ENCODE assay signal across 20 cellular contexts in the genomic region with DNA sequence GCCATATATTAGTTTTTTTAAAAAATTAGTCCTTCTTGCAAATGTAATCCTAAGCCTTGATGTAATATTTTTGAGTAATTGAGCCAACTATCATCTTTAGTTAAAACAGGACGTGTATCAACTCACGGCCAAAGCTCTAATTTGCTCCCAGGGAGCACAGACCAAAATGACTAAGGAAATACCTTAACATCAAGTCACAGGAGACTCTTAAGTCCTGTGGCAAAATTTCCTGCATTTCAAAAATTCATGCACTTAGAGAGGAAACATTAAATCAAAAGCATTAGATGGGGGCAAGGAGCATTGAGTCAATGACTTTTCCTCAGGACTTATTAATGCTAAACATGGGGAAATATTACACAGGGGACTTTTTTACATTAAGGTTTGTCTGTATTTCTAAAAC. TPM values are rescaled to one million over a fixed set of nuclear protein-coding genes. Genes with fewer than 3 reads are reported as not detected.
A peak's percentile ranks its signal among the peaks of the same experiment; 100 is the strongest.
DNase-seq lines count a peak whose midpoint lies in the region; TF ChIP-seq lines count a peak whose summit lies in the region.
"Had no signal": no experiment of that assay in that cellular context is flagged by ENCODE, and none has a peak within 500 bp of the region (broad histone marks: within the 10 kb centered on the region; RNA-seq: fewer than 3 reads in every experiment).

No MANE protein-coding gene starts in this region.

- DNase-seq in GM03348 (ENCODE audit: low spot score) (peak; percentile 56), RWPE1 (ENCODE audit: low spot score) (peak; percentile 56), fibroblast of gingiva (ENCODE audit: low read depth) (peak; percentile 46), coronary artery (ENCODE audit: low spot score) (no peak), cortex of kidney (lab: John Stamatoyannopoulos, UW) (no peak), KG1 (lab: John Stamatoyannopoulos, UW) (no peak)
- DNase-seq in activated naive CD4-positive, alpha-beta T cell treated with Interleukin-2 at 50 U/mL for 16 hours: no peak
- DNase-seq: activated CD4-positive, alpha-beta T cell treated with anti-CD3 and anti-CD28 coated beads for 1 hour; activated CD8-positive, alpha-beta memory T cell treated with anti-CD3 and anti-CD28 coated beads, Interleukin-2, amount 50 U/mL, for 48 hours; CD8-positive, alpha-beta T cell; gastrocnemius medialis; immature natural killer cell; NCI-H510A; PC-9 had no signal

- H3K4me1 ChIP-seq in skeletal muscle satellite cell (ENCODE audit: control insufficient read depth, insufficient read depth, low read length): peaks cover 37% of the 10 kb centered on the region
- H3K4me1 ChIP-seq: gastrocnemius medialis had no signal

- TF ChIP-seq CTCF in RWPE1 (conservative IDR thresholded peaks at IDR 0.05; ENCODE audit: low read depth): no peak
- no peak for TF ChIP-seq CTCF in coronary artery (IDR thresholded peaks at IDR 0.05)

- no peaks in the 10 kb centered on the region for H3K9me3 ChIP-seq in skeletal muscle satellite cell (replicated peaks; ENCODE audit: low read length)
- H3K9me3 ChIP-seq: gastrocnemius medialis had no signal

- CTCF ChIA-PET in RWPE1 (lab: Yijun Ruan, JAX): no interaction called here

- H3K36me3 ChIP-seq in skeletal muscle satellite cell (ENCODE audit: insufficient read depth, low read length): no peaks in the 10 kb centered on the region
- H3K36me3 ChIP-seq: gastrocnemius medialis had no signal

- H3K4me2 ChIP-seq in skeletal muscle satellite cell (ENCODE audit: low read length): peak overlapping the region; percentile 47
- H3K4me2 ChIP-seq: PC-9 had no signal

- POLR2A ChIA-PET in RWPE1 (lab: Yijun Ruan, JAX; ENCODE audit: low non-redundant PET): no interaction called here

- no peaks in the 10 kb centered on the region for H3K27me3 ChIP-seq in skeletal muscle satellite cell (ENCODE audit: control insufficient read depth, insufficient read depth, low read length)
- H3K27me3 ChIP-seq: gastrocnemius medialis had no signal

- H3K9ac ChIP-seq in skeletal muscle satellite cell (ENCODE audit: low read depth, low read length): peak overlapping the region; percentile 71

- H3K4me3 ChIP-seq in skeletal muscle satellite cell (ENCODE audit: low read length) (no peak overlapping the region), coronary artery (no peak overlapping the region)
- H3K4me3 ChIP-seq: gastrocnemius medialis, K562, PC-9 had no signal

- H3K27ac ChIP-seq in RWPE1 (no peak overlapping the region), coronary artery (no peak overlapping the region)
- H3K27ac ChIP-seq: gastrocnemius medialis, PC-9 had no signal

RNA-seq across cellular contexts. Expression of a gene that starts 8.7 kb away (rescaled TPM):
- 0.22 TPM in 1 of 2 replicates, not detected in the other for total RNA-seq in skeletal muscle satellite cell (2012; rRNA removed)
- total RNA-seq: activated naive CD4-positive, alpha-beta T cell treated with anti-CD3 and anti-CD28 coated beads, Interleukin-2, amount 50 U/mL, for 72 hours; CD8-positive, alpha-beta T cell; gastrocnemius medialis; K562; mononuclear cell; PC-9; T-helper 1 cell treated with Interleukin-12 subunit alpha and Interleukin-12 subunit beta and Interleukin-4 antibody, amounts not matched to agents 30 ng/mL and 1 ng/mL, for 36 hours; ureter had no signal

Comparison
In these comparisons a context has a peak if more than half of its experiments do, and no peak if none do; other contexts are left out.
1. DNase-seq: peak in GM03348 (single experiment), RWPE1 (single experiment) and fibroblast of gingiva (single experiment); none in activated naive CD4-positive, alpha-beta T cell treated with Interleukin-2 at 50 U/mL for 16 hours (single experiment), coronary artery (single experiment), cortex of kidney (single experiment) and KG1 (single experiment).